23 cellular contexts compared by ENCODE assay signal in the genomic region with DNA sequence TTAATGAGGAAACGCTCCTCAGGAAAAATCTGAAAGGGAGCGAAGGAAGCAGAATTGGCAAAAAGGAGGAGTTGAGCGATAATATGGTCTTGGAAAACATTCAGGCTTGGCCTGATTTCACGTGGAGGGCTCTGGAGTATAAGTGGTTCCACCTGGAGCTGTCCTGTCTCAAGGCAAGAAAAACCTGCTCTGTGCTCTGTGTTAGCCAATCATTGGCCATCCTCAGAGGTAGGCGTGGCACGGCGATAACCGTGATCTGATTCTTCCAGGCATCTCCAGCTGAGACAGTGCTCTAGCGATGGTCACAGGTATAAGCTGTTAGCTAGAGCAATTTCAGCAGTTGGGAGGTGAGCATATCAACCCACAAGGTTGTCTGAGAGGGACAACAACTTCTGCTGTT.
DNase-seq lines count a peak whose midpoint lies in the region; ATAC-seq, FAIRE-seq and TF ChIP-seq lines count a peak whose summit lies in the region.
"Had no signal": no experiment of that assay in that cellular context is flagged by ENCODE, and none has a peak within 500 bp of the region (broad histone marks: within the 10 kb centered on the region; RNA-seq: fewer than 3 reads in every experiment).

No MANE protein-coding gene starts in this region.

- no TSS peak for BruUV-seq in K562 (replicated peaks; lab: Mats Ljungman, UMichigan)

- H3K27me3 Mint-ChIP-seq in activated CD4-positive, alpha-beta T cell treated with anti-CD3 and anti-CD28 coated beads, Interleukin-2, amount 10 ng/mL, durations not matched to agents 24 days and 14 days, result no peaks in the 10 kb centered on the region

- H3K4me1 ChIP-seq in HEK293 (ENCODE audit: control insufficient read depth, insufficient read depth, low read length) (no peaks in the 10 kb centered on the region), K562 (replicated peaks in 1 of 2; ENCODE audit: control insufficient read depth in 2 of 2, insufficient read depth in 2 of 2, low read length in 2 of 2) (no peaks in the 10 kb centered on the region; a peak in 1 of 5 replicates)
- H3K4me1 ChIP-seq: BE2C had no signal

- H3K9me3 Mint-ChIP-seq in activated CD4-positive, alpha-beta T cell treated with anti-CD3 and anti-CD28 coated beads, Interleukin-2, amount 10 ng/mL, durations not matched to agents 24 days and 14 days, result peaks cover 3% of the 10 kb centered on the region
- H3K9me3 Mint-ChIP-seq: CD4-positive, CD25-positive, alpha-beta regulatory T cell; CD8-positive, alpha-beta memory T cell; HFFc6 had no signal

- H3K4me3 ChIP-seq in HEK293 (ENCODE audit: low read depth, low read length) (no peak overlapping the region), K562 (no peak overlapping the region)
- H3K4me3 ChIP-seq: GM12878 had no signal

- H2AFZ ChIP-seq in K562 (ENCODE audit: low read depth, low read length), result peak overlapping the region; percentile 14; the same call in 1 of the 2 replicates

- no peak for TF ChIP-seq RAD21 in K562 (CRISPR knock-in tag; conservative IDR thresholded peaks at IDR 0.05 in 1 of 2, IDR thresholded peaks at IDR 0.05 in 1 of 2)

- no peaks in the 10 kb centered on the region; a peak in 1 of 5 replicates for H3K27me3 ChIP-seq in K562 (ENCODE audit: control insufficient read depth in 2 of 2, insufficient read depth in 2 of 2, low read length in 2 of 2)
- H3K27me3 ChIP-seq: BE2C had no signal

- H3K9me1 ChIP-seq in K562 (ENCODE audit: control insufficient read depth, insufficient read depth, low read length), result no peaks in the 10 kb centered on the region

- TF ChIP-seq CTCF in HEK293 (tag by site-specific recombination; IDR thresholded peaks at IDR 0.05) (no peak), K562 (IDR thresholded peaks at IDR 0.05 in 2 of 3, conservative IDR thresholded peaks at IDR 0.05 in 1 of 3; ENCODE audit: insufficient read depth in 2 of 3, low read depth in 1 of 3, low read length in 3 of 3) (no peak)

- WGBS in K562 (ENCODE audit: insufficient coverage, low coverage, missing lambda C conversion rate), result 25% methylated on average over 9 of the region's 9 CpGs

- no peaks in the 10 kb centered on the region for H3K9me3 ChIP-seq in HEK293 (ENCODE audit: control insufficient read depth, insufficient read depth, low read depth, low read length)
- no peaks in the 10 kb centered on the region for H3K9me3 ChIP-seq in K562 (replicated peaks; ENCODE audit: control insufficient read depth, insufficient read depth, low read depth, low read length)
- H3K9me3 ChIP-seq: BE2C had no signal

- H3K27ac Mint-ChIP-seq in activated CD4-positive, alpha-beta T cell treated with anti-CD3 and anti-CD28 coated beads, Interleukin-2, amount 10 ng/mL, durations not matched to agents 24 days and 14 days, result no peak overlapping the region
- H3K27ac Mint-ChIP-seq: CD4-positive, CD25-positive, alpha-beta regulatory T cell; CD8-positive, alpha-beta memory T cell; HFFc6 had no signal

- H3K36me3 ChIP-seq in HEK293 (ENCODE audit: control insufficient read depth in 2 of 2, insufficient read depth in 1 of 2, low read length in 2 of 2), result no peaks in the 10 kb centered on the region
- H3K36me3 ChIP-seq in K562 (ENCODE audit: control insufficient read depth, insufficient read depth, low read length), result no peaks in the 10 kb centered on the region
- H3K36me3 ChIP-seq: BE2C had no signal

- in situ Hi-C loops in K562 (cut with MboI), result no loop called here

- no peaks in the 10 kb centered on the region for H3K4me1 Mint-ChIP-seq in activated CD4-positive, alpha-beta T cell treated with anti-CD3 and anti-CD28 coated beads, Interleukin-2, amount 10 ng/mL, durations not matched to agents 24 days and 14 days
- H3K4me1 Mint-ChIP-seq: CD4-positive, CD25-positive, alpha-beta regulatory T cell; CD8-positive, alpha-beta memory T cell had no signal

- H3K9ac ChIP-seq in K562 (ENCODE audit: insufficient read depth in 1 of 2, low read depth in 2 of 2, low read length in 2 of 2), result no peak overlapping the region
- H3K9ac ChIP-seq: KMS-11 had no signal

- intact Hi-C loops in K562 (cut with micrococcal nuclease), result no loop called here
- intact Hi-C loops in activated CD4-positive, alpha-beta T cell treated with anti-CD3 and anti-CD28 coated beads, Interleukin-2, amount 10 ng/mL, durations not matched to agents 24 days and 14 days (cut with micrococcal nuclease), result no loop called here

- no peak for DNase-seq in K562 (ENCODE audit: extremely low read depth in 1 of 4, low spot score in 3 of 4)
- peak; percentile 14 for DNase-seq in iPS-NIHi11 (ENCODE audit: low spot score)
- DNase-seq in NCI-H345 treated with DMSO at 0.1 percent for 48 hours (lab: John Stamatoyannopoulos, UW; ENCODE audit: unreplicated experiment), result no peak
- no peak for DNase-seq in activated CD4-positive, alpha-beta T cell treated with anti-CD3 and anti-CD28 coated beads, Interleukin-2, amount 10 ng/mL, durations not matched to agents 24 days and 14 days
- DNase-seq: ACHN; BE2C; C1 segment of cervical spinal cord; CD4-positive, CD25-positive, alpha-beta regulatory T cell; CD8-positive, alpha-beta memory T cell; COR-L47; DMS 273 treated with DMSO at 0.1 percent for 48 hours; DMS53; DND-41; EL; GOT3; HCEC 1CT; HFFc6 had no signal

- H3K4me2 ChIP-seq in K562 (ENCODE audit: insufficient read depth, low read length), result no peak overlapping the region
- H3K4me2 ChIP-seq: KMS-11 had no signal

- H3K27ac ChIP-seq in HEK293 (ENCODE audit: extremely low read depth, low read depth, low read length), result no peak overlapping the region
- H3K27ac ChIP-seq in K562 (ENCODE audit: extremely low read depth, low read depth, low read length), result no peak overlapping the region
- H3K27ac ChIP-seq: KMS-11 had no signal

- FAIRE-seq in K562 (lab: Jason Lieb, UNC), result peak; percentile 84
- FAIRE-seq: A204.1, GM12878, GM19239 had no signal

- no peaks in the 10 kb centered on the region for H3K36me3 Mint-ChIP-seq in activated CD4-positive, alpha-beta T cell treated with anti-CD3 and anti-CD28 coated beads, Interleukin-2, amount 10 ng/mL, durations not matched to agents 24 days and 14 days (ENCODE audit: low read depth)
- H3K36me3 Mint-ChIP-seq: CD4-positive, CD25-positive, alpha-beta regulatory T cell had no signal

- H3K79me2 ChIP-seq in K562 (ENCODE audit: control insufficient read depth, insufficient read depth, low read length), result no peaks in the 10 kb centered on the region

- no peak for TF ChIP-seq POLR2A in K562 (conservative IDR thresholded peaks at IDR 0.05)

- POLR2A ChIA-PET in HEK293 (lab: Yijun Ruan, JAX), result no interaction called here
- POLR2A ChIA-PET in K562 (lab: Yijun Ruan, JAX), result interaction anchor here (0.7 kb wide), 1 partner anchor 280 kb away, joined by 3 read pairs; no protein-coding TSS in a partner anchor

- ATAC-seq in K562 (peak; percentile 55), HG02642 (IDR thresholded peaks at IDR 0.05; ENCODE audit: poor library complexity, unreplicated experiment) (no peak)
- ATAC-seq: GM12878 had no signal

- CTCF ChIA-PET in HEK293 (lab: Yijun Ruan, JAX) (no interaction called here), K562 (lab: Yijun Ruan, JAX; ENCODE audit: low intra/inter-chr PET ratio) (no interaction called here)

- no peak for TF ChIP-seq EP300 in K562 (IDR thresholded peaks at IDR 0.05; ENCODE audit: low read length)

- H3K4me3 Mint-ChIP-seq in activated CD4-positive, alpha-beta T cell treated with anti-CD3 and anti-CD28 coated beads, Interleukin-2, amount 10 ng/mL, durations not matched to agents 24 days and 14 days, result no peak overlapping the region
- H3K4me3 Mint-ChIP-seq: CD4-positive, CD25-positive, alpha-beta regulatory T cell; CD8-positive, alpha-beta memory T cell; HFFc6 had no signal

- no peaks in the 10 kb centered on the region for H4K20me1 ChIP-seq in K562 (replicated peaks; ENCODE audit: control insufficient read depth, insufficient read depth, low read length)

TF ChIP-seq in HEK293, 187 proteins besides CTCF, POLR2A, EP300 and RAD21:
- TF ChIP-seq ZNF677 (tag by site-specific recombination; IDR thresholded peaks at IDR 0.05), result no peak
- TF ChIP-seq ZNF133 (tag by site-specific recombination; IDR thresholded peaks at IDR 0.05), result peak; percentile 74

TF ChIP-seq in K562, 482 proteins besides CTCF, POLR2A, EP300 and RAD21:
- TF ChIP-seq NFYB (IDR thresholded peaks at IDR 0.05; ENCODE audit: extremely low read depth, insufficient read length) (peak; percentile 25), FOS (IDR thresholded peaks at IDR 0.05; ENCODE audit: extremely low read depth, insufficient read length) (no peak)
